Comparison of ENCODE assay signal across 18 cellular contexts in the genomic region with DNA sequence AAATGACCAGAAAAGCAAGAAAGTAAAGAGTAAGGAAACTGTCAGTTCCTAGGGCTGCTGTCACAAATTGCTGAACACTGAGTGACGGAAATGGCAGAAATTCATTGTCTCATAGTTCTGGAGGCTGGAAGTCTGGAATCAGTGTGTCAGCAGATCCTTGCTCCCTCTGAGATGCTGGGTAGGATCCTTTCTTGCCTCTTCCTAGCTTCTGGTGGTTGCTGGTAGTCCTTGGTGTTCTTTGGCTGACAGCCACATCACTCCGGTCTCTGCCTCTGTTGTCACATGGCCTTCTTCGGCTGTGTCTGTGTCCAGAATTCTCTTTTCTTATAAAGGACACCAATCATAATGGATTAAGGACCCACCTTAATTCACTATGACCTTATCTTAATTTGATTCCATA.
"Had no signal": no experiment of that assay in that cellular context is flagged by ENCODE, and none has a peak within 500 bp of the region (broad histone marks: within the 10 kb centered on the region; RNA-seq: fewer than 3 reads in every experiment).

No MANE protein-coding gene starts in this region.

- ATAC-seq: activated CD8-positive, alpha-beta T cell treated with anti-CD3 and anti-CD28 coated beads, Interleukin-2, amount 10 ng/mL, durations not matched to agents 7 days and 5 days; gastroesophageal sphincter; heart left ventricle; naive thymus-derived CD8-positive, alpha-beta T cell; T-cell had no signal

- DNase-seq: activated CD4-positive, alpha-beta T cell treated with anti-CD3 and anti-CD28 coated beads for 1 hour; activated CD4-positive, alpha-beta T cell treated with anti-CD3 and anti-CD28 coated beads, Interleukin-2, amount 50 U/mL, for 1 hour; activated CD8-positive, alpha-beta T cell treated with anti-CD3 and anti-CD28 coated beads, Interleukin-2, amount 10 ng/mL, durations not matched to agents 7 days and 5 days; activated gamma-delta T cell treated with Interleukin-2 at 50 U/mL for 16 hours; brain microvascular endothelial cell; central memory CD4-positive, alpha-beta T cell; esophagus squamous epithelium; heart left ventricle; islet precursor cell; left colon; mesenchymal stem cell; naive thymus-derived CD8-positive, alpha-beta T cell; stimulated activated CD4-positive, alpha-beta T cell treated with anti-CD3 and anti-CD28 coated beads, Interleukin-4, amount 100 ng/mL, for 24 hours; stimulated activated naive CD4-positive, alpha-beta T cell treated with Interleukin-2 at 50 U/mL for 16 hours; T-cell; transverse colon had no signal

- H3K27ac ChIP-seq: ascending aorta, brain microvascular endothelial cell, esophagus squamous epithelium, gastroesophageal sphincter, heart left ventricle, transverse colon had no signal
